16 cellular contexts compared by ENCODE assay signal in genomic region chr17:77720946-77721822, GRCh38.
DNase-seq lines count a peak whose midpoint lies in the region; ATAC-seq and TF ChIP-seq lines count a peak whose summit lies in the region.
"Had no signal": no experiment of that assay in that cellular context is flagged by ENCODE, and none has a peak within 500 bp of the region (broad histone marks: within the 10 kb centered on the region; RNA-seq: fewer than 3 reads in every experiment).

No MANE protein-coding gene starts in this region.

- intact Hi-C loops in activated CD4-positive, alpha-beta T cell treated with anti-CD3 and anti-CD28 coated beads, Interleukin-2, amount 10 ng/mL, durations not matched to agents 24 days and 14 days (cut with micrococcal nuclease): no loop called here

- peaks cover 15% of the 10 kb centered on the region for H3K9me3 Mint-ChIP-seq in activated CD4-positive, alpha-beta T cell treated with anti-CD3 and anti-CD28 coated beads, Interleukin-2, amount 10 ng/mL, durations not matched to agents 24 days and 14 days

- H3K27ac Mint-ChIP-seq in activated CD4-positive, alpha-beta T cell treated with anti-CD3 and anti-CD28 coated beads, Interleukin-2, amount 10 ng/mL, durations not matched to agents 24 days and 14 days: no peak overlapping the region

- peak; percentile 49 for DNase-seq in activated CD4-positive, alpha-beta T cell treated with anti-CD3 and anti-CD28 coated beads, Interleukin-2, amount 10 ng/mL, durations not matched to agents 24 days and 14 days
- DNase-seq in activated CD4-positive, alpha-beta T cell treated with anti-CD3 and anti-CD28 coated beads, Interleukin-2, amount 50 U/mL, for 1 hour: no peak
- peak; percentile 2 for DNase-seq in stimulated activated CD4-positive, alpha-beta T cell treated with anti-CD3 and anti-CD28 coated beads, Interleukin-4, amount 100 ng/mL, for 24 hours
- DNase-seq in stimulated activated CD4-positive, alpha-beta T cell treated with anti-CD3 and anti-CD28 coated beads, Interleukin-1b, Interleukin-23, amount 100 ng/mL, for 48 hours: no peak
- DNase-seq in islet precursor cell (peak; percentile 46), NCI-H1436 (lab: John Stamatoyannopoulos, UW) (no peak), NOMO-1 (lab: John Stamatoyannopoulos, UW; ENCODE audit: unreplicated experiment in 2 of 2) (no peak)
- DNase-seq: DMS 273 treated with DMSO at 0.1 percent for 48 hours, GDM1, Karpas-422, NCI-H1092, NCI-H2081 treated with DMSO at 0.1 percent for 48 hours, NCI-H82, SHP77 had no signal

- H3K27me3 Mint-ChIP-seq in activated CD4-positive, alpha-beta T cell treated with anti-CD3 and anti-CD28 coated beads, Interleukin-2, amount 10 ng/mL, durations not matched to agents 24 days and 14 days: peaks cover 18% of the 10 kb centered on the region

- no peak overlapping the region for H3K4me3 Mint-ChIP-seq in activated CD4-positive, alpha-beta T cell treated with anti-CD3 and anti-CD28 coated beads, Interleukin-2, amount 10 ng/mL, durations not matched to agents 24 days and 14 days
- H3K4me3 Mint-ChIP-seq: CD14-positive monocyte had no signal

- no peak for ATAC-seq in SK-N-SH treated with all-trans-retinoic acid at 6 μM for 48 hours

- no peaks in the 10 kb centered on the region for H3K4me1 Mint-ChIP-seq in activated CD4-positive, alpha-beta T cell treated with anti-CD3 and anti-CD28 coated beads, Interleukin-2, amount 10 ng/mL, durations not matched to agents 24 days and 14 days

- H3K36me3 Mint-ChIP-seq in activated CD4-positive, alpha-beta T cell treated with anti-CD3 and anti-CD28 coated beads, Interleukin-2, amount 10 ng/mL, durations not matched to agents 24 days and 14 days (ENCODE audit: low read depth): no peaks in the 10 kb centered on the region
- H3K36me3 Mint-ChIP-seq: CD14-positive monocyte had no signal

TF ChIP-seq in SK-N-SH treated with all-trans-retinoic acid at 6 μM for 48 hours, 23 proteins besides CTCF, POLR2A, EP300 and RAD21:
- TF ChIP-seq TCF4 (CRISPR knock-in tag; IDR thresholded peaks at IDR 0.05; ENCODE audit: borderline replicate concordance) (no peak), ZFP30 (CRISPR knock-in tag; IDR thresholded peaks at IDR 0.05) (no peak), OSR1 (CRISPR knock-in tag; IDR thresholded peaks at IDR 0.05) (no peak), CREB5 (CRISPR knock-in tag; IDR thresholded peaks at IDR 0.05; ENCODE audit: low read depth) (no peak), ISL1 (CRISPR knock-in tag; IDR thresholded peaks at IDR 0.05) (no peak), BACH2 (CRISPR knock-in tag; IDR thresholded peaks at IDR 0.05; ENCODE audit: borderline replicate concordance) (no peak), RARB (CRISPR knock-in tag; IDR thresholded peaks at IDR 0.05) (no peak), PATZ1 (CRISPR knock-in tag; IDR thresholded peaks at IDR 0.05; ENCODE audit: borderline replicate concordance) (no peak), POU6F1 (CRISPR knock-in tag; IDR thresholded peaks at IDR 0.05; ENCODE audit: borderline replicate concordance, low read depth) (no peak), CSRNP3 (CRISPR knock-in tag; IDR thresholded peaks at IDR 0.05) (no peak), ARNTL (CRISPR knock-in tag; IDR thresholded peaks at IDR 0.05; ENCODE audit: borderline replicate concordance, low read depth) (no peak), ZNF565 (CRISPR knock-in tag; conservative IDR thresholded peaks at IDR 0.05; ENCODE audit: low read depth) (no peak), SNAI2 (CRISPR knock-in tag; IDR thresholded peaks at IDR 0.05) (no peak), ZC3H10 (CRISPR knock-in tag; IDR thresholded peaks at IDR 0.05) (no peak), TOX (CRISPR knock-in tag; IDR thresholded peaks at IDR 0.05; ENCODE audit: borderline replicate concordance) (no peak), ZNF70 (CRISPR knock-in tag; IDR thresholded peaks at IDR 0.05) (no peak), GLIS3 (CRISPR knock-in tag; IDR thresholded peaks at IDR 0.05) (no peak)

Comparison
In these comparisons a context has a peak if more than half of its experiments do, and no peak if none do; other contexts are left out.
1. DNase-seq: peak in activated CD4-positive, alpha-beta T cell treated with anti-CD3 and anti-CD28 coated beads, Interleukin-2, amount 10 ng/mL, durations not matched to agents 24 days and 14 days (single experiment), stimulated activated CD4-positive, alpha-beta T cell treated with anti-CD3 and anti-CD28 coated beads, Interleukin-4, amount 100 ng/mL, for 24 hours (single experiment) and islet precursor cell (single experiment); none in activated CD4-positive, alpha-beta T cell treated with anti-CD3 and anti-CD28 coated beads, Interleukin-2, amount 50 U/mL, for 1 hour (single experiment), stimulated activated CD4-positive, alpha-beta T cell treated with anti-CD3 and anti-CD28 coated beads, Interleukin-1b, Interleukin-23, amount 100 ng/mL, for 48 hours (single experiment), NCI-H1436 (single experiment) and NOMO-1 (0 of 2).